10 cellular contexts compared by ENCODE assay signal in the genomic region with DNA sequence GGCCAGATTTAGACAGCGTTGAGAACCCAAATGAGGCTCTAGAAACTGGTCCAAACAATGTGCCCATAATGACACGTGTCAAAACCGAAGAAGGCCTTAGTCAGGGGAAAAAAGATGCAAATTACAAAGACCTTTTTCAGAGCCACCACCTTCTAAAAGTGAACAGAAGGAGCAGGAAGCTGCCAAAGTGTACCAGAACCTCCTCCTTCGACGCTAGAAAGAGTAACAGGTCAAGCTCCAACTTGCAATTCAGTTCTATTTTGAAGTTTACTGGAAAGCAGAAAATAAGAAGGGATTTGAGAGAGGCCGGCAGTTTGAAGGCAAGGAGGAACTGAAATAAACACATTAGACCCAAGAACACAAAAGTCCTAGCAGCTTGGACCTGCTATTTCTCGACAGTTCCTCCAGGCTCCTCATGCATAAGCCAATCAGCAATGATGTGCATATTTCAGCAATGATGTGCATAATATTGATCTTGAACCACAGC.
DNase-seq lines count a peak whose midpoint lies in the region; ATAC-seq and TF ChIP-seq lines count a peak whose summit lies in the region.
"Had no signal": no experiment of that assay in that cellular context is flagged by ENCODE, and none has a peak within 500 bp of the region (broad histone marks: within the 10 kb centered on the region; RNA-seq: fewer than 3 reads in every experiment).

No MANE protein-coding gene starts in this region.

- no peak overlapping the region for H3K4me3 ChIP-seq in sigmoid colon
- H3K4me3 ChIP-seq: skin epidermis had no signal

- peak overlapping the region; percentile 10 to 97 (median 64) for H3K27ac ChIP-seq in sigmoid colon

- TF ChIP-seq EP300 in sigmoid colon (IDR thresholded peaks at IDR 0.05) = no peak

- no peaks in the 10 kb centered on the region for H3K9me3 ChIP-seq in sigmoid colon

- H3K27me3 ChIP-seq in sigmoid colon = no peaks in the 10 kb centered on the region

- ATAC-seq in GM18511 (IDR thresholded peaks at IDR 0.05; ENCODE audit: unreplicated experiment) (peak; percentile 77), GM21717 (IDR thresholded peaks at IDR 0.05; ENCODE audit: unreplicated experiment) (peak; percentile 71)

- no peaks in the 10 kb centered on the region for H3K36me3 ChIP-seq in sigmoid colon

- WGBS in sigmoid colon, 2 donors = 65 to 87% methylated on average over 7 of the region's 7 CpGs

- TF ChIP-seq CTCF in sigmoid colon (IDR thresholded peaks at IDR 0.05) = no peak

- peaks cover 0 to 55% (median 46%) of the 10 kb centered on the region in 4 donors for H3K4me1 ChIP-seq in sigmoid colon

- intact Hi-C loops in sigmoid colon (cut with DNase I) (loop anchor here (5.0 kb wide), 2 partner anchors 58 to 187 kb away; no protein-coding TSS in a partner anchor), head of caudate nucleus (cut with DNase I) (no loop called here)

- DNase-seq in NAMALWA (ENCODE audit: low spot score) (peak; percentile 56), sigmoid colon (no peak), NCI-H1092 treated with DMSO at 0.1 percent for 48 hours (lab: John Stamatoyannopoulos, UW) (no peak), head of caudate nucleus (no peak), C1 segment of cervical spinal cord (lab: John Stamatoyannopoulos, UW) (no peak), NCI-H748 treated with DMSO at 0.1 percent for 48 hours (lab: John Stamatoyannopoulos, UW) (no peak)
- DNase-seq: stimulated activated CD8-positive, alpha-beta memory T cell treated with anti-CD3 and anti-CD28 coated beads, Interleukin-4, amount 100 ng/mL, for 48 hours had no signal

- TF ChIP-seq POLR2A in sigmoid colon (IDR thresholded peaks at IDR 0.05) = no peak
